8 cellular contexts compared by ENCODE assay signal in genomic region chr5:65927497-65928340, GRCh38. TPM values are rescaled to one million over a fixed set of nuclear protein-coding genes. Genes with fewer than 3 reads are reported as not detected.
DNase-seq lines count a peak whose midpoint lies in the region; ATAC-seq and TF ChIP-seq lines count a peak whose summit lies in the region.

No MANE protein-coding gene starts in this region.

- H3K27ac Mint-ChIP-seq in activated B cell treated with CpG ODN at 0.5 μM for 24 hours = peak overlapping the region; percentile 97
- peak overlapping the region; percentile 53 for H3K27ac Mint-ChIP-seq in neural crest cell (ENCODE audit: unreplicated experiment)

- H3K4me3 ChIP-seq in HUES6 (ENCODE audit: low read depth, low read length) (peak overlapping the region; percentile 92), esophagus squamous epithelium (peak overlapping the region; percentile 68 to 95 (median 87))

- CTCF ChIA-PET in activated B cell treated with CpG ODN at 0.5 μM for 24 hours (lab: Charles Lee) = no interaction called here

- peak overlapping the region; percentile 99 for H3K9ac ChIP-seq in HUES6 (ENCODE audit: low read length)

- TF ChIP-seq CTCF in activated B cell treated with CpG ODN at 0.5 μM for 24 hours (IDR thresholded peaks at IDR 0.05) (no peak), esophagus squamous epithelium (IDR thresholded peaks at IDR 0.05) (no peak), neural crest cell (conservative IDR thresholded peaks at IDR 0.05) (no peak)

- DNase-seq in stimulated activated naive CD4-positive, alpha-beta T cell (lab: John Stamatoyannopoulos, UW) = peak in 4 of 6 experiments; percentile 17 to 39 (median 18)
- no peak for DNase-seq in stimulated activated naive CD4-positive, alpha-beta T cell treated with Interleukin-2 at 50 U/mL for 16 hours (lab: John Stamatoyannopoulos, UW)
- DNase-seq in activated B cell treated with CpG ODN at 0.5 μM for 24 hours (no peak), esophagus squamous epithelium (lab: John Stamatoyannopoulos, UW) (no peak), neural crest cell (ENCODE audit: low read depth, low spot score) (no peak), cerebellar nuclear complex (lab: John Stamatoyannopoulos, UW) (no peak)

- POLR2A ChIA-PET in activated B cell treated with CpG ODN at 0.5 μM for 24 hours (lab: Charles Lee) = interaction anchor here (1.0 to 4.1 kb wide), 3 partner anchors 205 to 217 kb away, joined by 3 to 29 read pairs (median 25); partner anchors contain the start of genes NLN, SGTB and SREK1

- no peaks in the 10 kb centered on the region for H3K9me3 Mint-ChIP-seq in activated B cell treated with CpG ODN at 0.5 μM for 24 hours
- no peaks in the 10 kb centered on the region for H3K9me3 Mint-ChIP-seq in neural crest cell

- H3K27me3 Mint-ChIP-seq in activated B cell treated with CpG ODN at 0.5 μM for 24 hours (no peaks in the 10 kb centered on the region), neural crest cell (ENCODE audit: low read depth) (no peaks in the 10 kb centered on the region)

- H3K9me3 ChIP-seq in HUES6 (ENCODE audit: control insufficient read depth, insufficient read depth, low read depth, low read length) (no peaks in the 10 kb centered on the region), esophagus squamous epithelium (no peaks in the 10 kb centered on the region)

- 0% methylated on average over 13 of the region's 13 CpGs for WGBS in esophagus squamous epithelium, 2 donors

- H3K4me3 Mint-ChIP-seq in activated B cell treated with CpG ODN at 0.5 μM for 24 hours (peak overlapping the region; percentile 90), neural crest cell (peak overlapping the region; percentile 94)

- peaks cover 8% of the 10 kb centered on the region; the same call in 1 of the 2 replicates for H3K4me1 ChIP-seq in HUES6 (ENCODE audit: control insufficient read depth, insufficient read depth, low read length)
- peaks cover 0 to 49% (median 15%) of the 10 kb centered on the region in 3 donors for H3K4me1 ChIP-seq in esophagus squamous epithelium

- intact Hi-C loops in activated B cell treated with CpG ODN at 0.5 μM for 24 hours (cut with micrococcal nuclease) = loop anchor here (1.0 to 10.0 kb wide), 6 partner anchors 11 to 1277 kb away; partner anchors contain the start of gene ADAMTS6
- intact Hi-C loops in esophagus squamous epithelium (cut with DNase I) = loop anchor here (10.0 kb wide), 1 partner anchor 217 kb away; the partner anchor contains the start of gene SREK1

- H3K27me3 ChIP-seq in HUES6 (ENCODE audit: control insufficient read depth, insufficient read depth, low read length) (peaks cover 22% of the 10 kb centered on the region), esophagus squamous epithelium (no peaks in the 10 kb centered on the region)

- H3K4me1 Mint-ChIP-seq in activated B cell treated with CpG ODN at 0.5 μM for 24 hours (peaks cover 54% of the 10 kb centered on the region), neural crest cell (peaks cover 40% of the 10 kb centered on the region)

- no peak for TF ChIP-seq POLR2A in esophagus squamous epithelium (IDR thresholded peaks at IDR 0.05)

- no peak for ATAC-seq in activated B cell treated with CpG ODN at 0.5 μM for 24 hours (ENCODE audit: low read depth)
- ATAC-seq in GM18511 (IDR thresholded peaks at IDR 0.05; ENCODE audit: unreplicated experiment) = no peak

- peak overlapping the region; percentile 94; the same call in 1 of the 2 replicates for H3K27ac ChIP-seq in HUES6 (ENCODE audit: low read depth, low read length)
- H3K27ac ChIP-seq in esophagus squamous epithelium = peak overlapping the region; percentile 59 to 100 (median 98)

- H3K36me3 Mint-ChIP-seq in activated B cell treated with CpG ODN at 0.5 μM for 24 hours (ENCODE audit: low read depth) (peaks cover 36% of the 10 kb centered on the region), neural crest cell (ENCODE audit: low read depth) (no peaks in the 10 kb centered on the region)

- H3K36me3 ChIP-seq in HUES6 (ENCODE audit: control insufficient read depth, insufficient read depth, low read length) (0 out of 2 replicates have a peak, but pooled peaks cover 4% of the 10 kb centered on the region), esophagus squamous epithelium (no peaks in the 10 kb centered on the region)

RNA-seq across cellular contexts. Expression of gene ERBIN, which starts 1.3 kb away (rescaled TPM):
- total RNA-seq in activated B cell treated with CpG ODN at 0.5 μM for 24 hours (77.9 and 88.5 TPM in 2 replicates), esophagus squamous epithelium (10 to 100 TPM; 27.4 to 62.6 (median 48.6) TPM), neural crest cell (51.2 and 52.2 TPM in 2 replicates)

Comparison
In these comparisons a context has a peak if more than half of its experiments do, and no peak if none do; other contexts are left out.
1. DNase-seq: peak in stimulated activated naive CD4-positive, alpha-beta T cell (4 of 6); none in stimulated activated naive CD4-positive, alpha-beta T cell treated with Interleukin-2 at 50 U/mL for 16 hours (single experiment), activated B cell treated with CpG ODN at 0.5 μM for 24 hours (single experiment), esophagus squamous epithelium (single experiment), neural crest cell (single experiment) and cerebellar nuclear complex (0 of 2).